10 cellular contexts compared by ENCODE assay signal in genomic region chr1:26360051-26360806, GRCh38. TPM values are rescaled to one million over a fixed set of nuclear protein-coding genes. Genes with fewer than 3 reads are reported as not detected.
DNase-seq lines count a peak whose midpoint lies in the region; ATAC-seq, FAIRE-seq and TF ChIP-seq lines count a peak whose summit lies in the region.
"Had no signal": no experiment of that assay in that cellular context is flagged by ENCODE, and none has a peak within 500 bp of the region (broad histone marks: within the 10 kb centered on the region; RNA-seq: fewer than 3 reads in every experiment).

No MANE protein-coding gene starts in this region.

- peak; percentile 20 for ATAC-seq in T-helper 17 cell
- ATAC-seq in GM21576 (IDR thresholded peaks at IDR 0.05; ENCODE audit: unreplicated experiment) = no peak
- ATAC-seq in GM19395 (IDR thresholded peaks at IDR 0.05; ENCODE audit: unreplicated experiment) = no peak
- ATAC-seq in GM21528 (IDR thresholded peaks at IDR 0.05; ENCODE audit: low FRiP score, unreplicated experiment) = no peak

- intact Hi-C loops in A673 (cut with micrococcal nuclease; ENCODE audit: unreplicated experiment) = no loop called here

- no peak for FAIRE-seq in bronchial epithelial cell (lab: Jason Lieb, UNC)

- H3K27ac Mint-ChIP-seq in T-helper 17 cell = peak overlapping the region; percentile 90
- H3K27ac Mint-ChIP-seq in nephron = no peak overlapping the region

- CTCF ChIA-PET in A673 (lab: Charles Lee) = no interaction called here

- no TSS peak for BruUV-seq in A673 (replicated peaks; lab: Mats Ljungman, UMichigan)

- no peak overlapping the region for H3K27ac ChIP-seq in A673 (ENCODE audit: low read depth, low read length, poor library complexity, severe bottlenecking)

- H3K9me3 ChIP-seq in A673 (ENCODE audit: low read depth, low read length, poor library complexity, severe bottlenecking) = no peaks in the 10 kb centered on the region
- no peaks in the 10 kb centered on the region for H3K9me3 ChIP-seq in T-helper 17 cell (ENCODE audit: control insufficient read depth, low read length, poor library complexity, severe bottlenecking)

- no peaks in the 10 kb centered on the region for H3K9me3 Mint-ChIP-seq in nephron

- H3K4me1 ChIP-seq in A673 (ENCODE audit: insufficient read depth, low read length, poor library complexity, severe bottlenecking) = no peaks in the 10 kb centered on the region

- TF ChIP-seq CTCF in A673 (conservative IDR thresholded peaks at IDR 0.05; ENCODE audit: low read depth, low read length) (no peak), bronchial epithelial cell (IDR thresholded peaks at IDR 0.05; ENCODE audit: insufficient read depth, low read length, severe bottlenecking) (no peak), nephron (IDR thresholded peaks at IDR 0.05; ENCODE audit: unreplicated experiment in 3 of 3) (no peak)

- H3K4me3 Mint-ChIP-seq in T-helper 17 cell (peak overlapping the region; percentile 88), nephron (peak overlapping the region in 2 of 3 experiments; percentile 64 to 73)

- H3K4me3 ChIP-seq in A673 (ENCODE audit: low read depth, low read length, poor library complexity, severe bottlenecking) (peak overlapping the region; percentile 39), bronchial epithelial cell (ENCODE audit: low read depth, low read length) (peak overlapping the region; percentile 19)

- H3K27me3 ChIP-seq in A673 (replicated peaks; ENCODE audit: insufficient read depth, low read depth, low read length, poor library complexity) (peaks cover 29% of the 10 kb centered on the region), bronchial epithelial cell (ENCODE audit: control insufficient read depth, insufficient read depth, low read length) (peaks cover 5% of the 10 kb centered on the region)

- peaks cover 11% of the 10 kb centered on the region for H3K27me3 Mint-ChIP-seq in T-helper 17 cell
- peaks cover 94% of the 10 kb centered on the region for H3K27me3 Mint-ChIP-seq in nephron (ENCODE audit: low read depth)

- DNase-seq in A673 (ENCODE audit: low spot score) = no peak
- peak; percentile 29 to 64 (median 56) for DNase-seq in T-helper 17 cell
- DNase-seq in bronchial epithelial cell (ENCODE audit: low read depth) = no peak
- no peak for DNase-seq in germinal center (ENCODE audit: low spot score)
- DNase-seq: DND-41 had no signal

- H3K36me3 ChIP-seq in A673 (ENCODE audit: insufficient read depth, low read length, poor library complexity, severe bottlenecking) (no peaks in the 10 kb centered on the region), bronchial epithelial cell (ENCODE audit: control insufficient read depth, insufficient read depth, low read length) (no peaks in the 10 kb centered on the region)

- peaks cover 3% of the 10 kb centered on the region for H3K36me3 Mint-ChIP-seq in T-helper 17 cell (ENCODE audit: low read depth)
- H3K36me3 Mint-ChIP-seq in nephron (ENCODE audit: low read depth) = no peaks in the 10 kb centered on the region

- H3K4me1 Mint-ChIP-seq in T-helper 17 cell = peaks cover 53% of the 10 kb centered on the region
- H3K4me1 Mint-ChIP-seq in nephron = no peaks in the 10 kb centered on the region

- POLR2A ChIA-PET in A673 (lab: Charles Lee; ENCODE audit: low non-redundant PET) = interaction anchor here (0.7 kb wide), 1 partner anchor 18 kb away, joined by 3 read pairs; no protein-coding TSS in a partner anchor

RNA-seq across cellular contexts. Expression of gene CRYBG2, which starts 6.3 kb away (rescaled TPM):
- total RNA-seq in A673 (2021) (not detected in 2 replicates), T-helper 17 cell (1 to 10 TPM; 1.2 to 2.9 TPM), bronchial epithelial cell (19.5 and 67.7 TPM in 2 replicates)
- total RNA-seq: LHCN-M2 had no signal

RNA-seq across cellular contexts. Expression of gene ZNF683, which starts 12.3 kb away (rescaled TPM):
- not detected in 2 replicates for total RNA-seq in A673 (2021)
- not detected for total RNA-seq in T-helper 17 cell
- not detected in 2 replicates for total RNA-seq in bronchial epithelial cell
- total RNA-seq: LHCN-M2 had no signal

RNA-seq across cellular contexts. Expression of gene CD52, which starts 42.5 kb away (rescaled TPM):
- total RNA-seq in A673 (2021) = not detected in 2 replicates
- total RNA-seq in T-helper 17 cell = 1,000 to 10,000 TPM; 1,152 to 1,411 TPM
- total RNA-seq in bronchial epithelial cell = not detected in 2 replicates
- total RNA-seq: LHCN-M2 had no signal

RNA-seq across cellular contexts. Expression of gene LIN28A, which starts 50.4 kb away (rescaled TPM):
- total RNA-seq in A673 (2021) (0.15 and 0.39 TPM in 2 replicates), T-helper 17 cell (not detected), bronchial epithelial cell (not detected in 2 replicates)

RNA-seq across cellular contexts. Expression of gene UBXN11, which starts 53.8 kb away (rescaled TPM):
- total RNA-seq in A673 (2021) (22.1 and 25.4 TPM in 2 replicates), T-helper 17 cell (10 to 100 TPM; 44.6 to 45.1 TPM), bronchial epithelial cell (2.6 and 3.1 TPM in 2 replicates)

Comparison
In these comparisons a context has a peak if more than half of its experiments do, and no peak if none do; other contexts are left out.
1. DNase-seq: peak in T-helper 17 cell (3 of 3); none in A673 (single experiment), bronchial epithelial cell (single experiment) and germinal center (single experiment).
2. RNA of gene CD52, which starts 42.5 kb away (total RNA-seq): 1,152 to 1,411 TPM in T-helper 17 cell; not detected in A673 and not detected in bronchial epithelial cell; every median in the first group is over 1,000 times any median in the second.